12 cellular contexts compared by ENCODE assay signal in the genomic region with DNA sequence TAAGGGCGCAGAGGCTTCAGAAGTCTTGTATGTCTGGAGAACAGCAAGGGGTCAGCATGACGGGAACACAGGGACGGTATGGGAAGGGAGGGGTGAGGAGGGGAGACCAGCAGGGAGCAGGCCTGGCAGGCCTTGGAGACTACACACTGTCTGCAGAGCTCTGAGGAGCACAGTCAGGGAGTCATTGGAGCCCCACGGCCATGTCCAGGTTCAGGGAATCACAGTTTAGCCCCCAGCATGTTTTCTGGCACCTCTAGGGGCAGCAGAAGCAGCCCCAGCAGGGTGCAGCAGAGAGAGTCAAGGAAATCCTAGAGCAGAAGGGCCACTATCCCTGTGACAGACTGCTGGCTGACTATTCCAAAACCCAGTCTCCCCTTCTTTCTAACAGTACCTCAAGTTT. TPM values are rescaled to one million over a fixed set of nuclear protein-coding genes. Genes with fewer than 3 reads are reported as not detected.
A peak's percentile ranks its signal among the peaks of the same experiment; 100 is the strongest.
DNase-seq lines count a peak whose midpoint lies in the region; ATAC-seq, FAIRE-seq and TF ChIP-seq lines count a peak whose summit lies in the region.
"Had no signal": no experiment of that assay in that cellular context is flagged by ENCODE, and none has a peak within 500 bp of the region (broad histone marks: within the 10 kb centered on the region; RNA-seq: fewer than 3 reads in every experiment).

No MANE protein-coding gene starts in this region.

- peaks cover 52% of the 10 kb centered on the region for H3K27me3 Mint-ChIP-seq in dendritic cell treated with granulocyte-macrophage colony-stimulating factor and Interleukin-4, amounts not matched to agents 40 ng/mL and 50 ng/mL, for 4 days

- no peaks in the 10 kb centered on the region for H3K9me3 Mint-ChIP-seq in dendritic cell treated with granulocyte-macrophage colony-stimulating factor and Interleukin-4, amounts not matched to agents 40 ng/mL and 50 ng/mL, for 4 days

- no peaks in the 10 kb centered on the region for H3K9me3 ChIP-seq in A549
- no peaks in the 10 kb centered on the region for H3K9me3 ChIP-seq in ascending aorta
- H3K9me3 ChIP-seq: esophagus squamous epithelium had no signal

- intact Hi-C loops in dendritic cell treated with granulocyte-macrophage colony-stimulating factor and Interleukin-4, amounts not matched to agents 40 ng/mL and 50 ng/mL, for 4 days (cut with micrococcal nuclease), result no loop called here
- intact Hi-C loops in ascending aorta (cut with DNase I), result no loop called here

- no peak for TF ChIP-seq CTCF in A549 (IDR thresholded peaks at IDR 0.05)
- no peak for TF ChIP-seq CTCF in ascending aorta (IDR thresholded peaks at IDR 0.05)

- H3K4me1 Mint-ChIP-seq in dendritic cell treated with granulocyte-macrophage colony-stimulating factor and Interleukin-4, amounts not matched to agents 40 ng/mL and 50 ng/mL, for 4 days (ENCODE audit: low read depth), result peaks cover 44% of the 10 kb centered on the region

- peak overlapping the region; percentile 56 for H3K27ac Mint-ChIP-seq in dendritic cell treated with granulocyte-macrophage colony-stimulating factor and Interleukin-4, amounts not matched to agents 40 ng/mL and 50 ng/mL, for 4 days

- peak in 1 of 2 experiments; percentile 14 for DNase-seq in A549 (ENCODE audit: low read depth in 1 of 2, low spot score in 1 of 2)
- peak; percentile 30 for DNase-seq in ELF-1 (ENCODE audit: low read depth, low spot score)
- DNase-seq in NCI-H69 (lab: John Stamatoyannopoulos, UW), result peak; percentile 39
- DNase-seq in NCI-H146 (lab: John Stamatoyannopoulos, UW), result no peak
- no peak for DNase-seq in ascending aorta (ENCODE audit: low spot score in 2 of 2)
- no peak for DNase-seq in NCI-H345 (lab: John Stamatoyannopoulos, UW)
- DNase-seq: EL, esophagus squamous epithelium, NCI-H1417 had no signal

- WGBS in A549 (ENCODE audit: missing lambda C conversion rate), result 71% methylated on average over 4 of the region's 4 CpGs

- peak; percentile 46 to 79; a peak in 4 of 6 replicates for ATAC-seq in A549
- no peak for ATAC-seq in GM18517 (IDR thresholded peaks at IDR 0.05; ENCODE audit: unreplicated experiment)

- CTCF ChIA-PET in A549 (lab: Yijun Ruan, JAX), result interaction anchor here (1.3 kb wide), 1 partner anchor 25 kb away, joined by 4 read pairs; no protein-coding TSS in a partner anchor

- H3K4me1 ChIP-seq in A549, result no peaks in the 10 kb centered on the region
- peaks cover 0 to 8% of the 10 kb centered on the region in 2 donors for H3K4me1 ChIP-seq in ascending aorta

- POLR2A ChIA-PET in A549 (lab: Yijun Ruan, JAX), result no interaction called here

- TF ChIP-seq RAD21 in A549 (conservative IDR thresholded peaks at IDR 0.05 in 1 of 2, IDR thresholded peaks at IDR 0.05 in 1 of 2), result no peak

- no peak overlapping the region for H3K4me3 Mint-ChIP-seq in dendritic cell treated with granulocyte-macrophage colony-stimulating factor and Interleukin-4, amounts not matched to agents 40 ng/mL and 50 ng/mL, for 4 days

- H3K36me3 Mint-ChIP-seq in dendritic cell treated with granulocyte-macrophage colony-stimulating factor and Interleukin-4, amounts not matched to agents 40 ng/mL and 50 ng/mL, for 4 days (ENCODE audit: low read depth), result no peaks in the 10 kb centered on the region

- H3K36me3 ChIP-seq in ascending aorta, result no peaks in the 10 kb centered on the region
- H3K36me3 ChIP-seq: esophagus squamous epithelium had no signal

- H3K27ac ChIP-seq in A549 (no peak overlapping the region), ascending aorta (no peak overlapping the region)
- H3K27ac ChIP-seq: esophagus squamous epithelium had no signal

- no peak for TF ChIP-seq EP300 in A549 (IDR thresholded peaks at IDR 0.05)

- H3K4me2 ChIP-seq in A549, result no peak overlapping the region

- no peak for FAIRE-seq in A549 (lab: Jason Lieb, UNC)

- no peak overlapping the region for H3K4me3 ChIP-seq in A549
- H3K4me3 ChIP-seq in ascending aorta, result no peak overlapping the region
- H3K4me3 ChIP-seq: esophagus squamous epithelium, lung had no signal

- no peaks in the 10 kb centered on the region for H3K27me3 ChIP-seq in ascending aorta

- no peak for TF ChIP-seq POLR2A in A549 (IDR thresholded peaks at IDR 0.05; ENCODE audit: low read length)

TF ChIP-seq in A549, 52 proteins besides CTCF, POLR2A, EP300 and RAD21:
- no peak for TF ChIP-seq RFX5 (IDR thresholded peaks at IDR 0.05)
- TF ChIP-seq, protein P1, sequence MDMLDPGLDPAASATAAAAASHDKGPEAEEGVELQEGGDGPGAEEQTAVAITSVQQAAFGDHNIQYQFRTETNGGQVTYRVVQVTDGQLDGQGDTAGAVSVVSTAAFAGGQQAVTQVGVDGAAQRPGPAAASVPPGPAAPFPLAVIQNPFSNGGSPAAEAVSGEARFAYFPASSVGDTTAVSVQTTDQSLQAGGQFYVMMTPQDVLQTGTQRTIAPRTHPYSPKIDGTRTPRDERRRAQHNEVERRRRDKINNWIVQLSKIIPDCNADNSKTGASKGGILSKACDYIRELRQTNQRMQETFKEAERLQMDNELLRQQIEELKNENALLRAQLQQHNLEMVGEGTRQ (IDR thresholded peaks at IDR 0.05), result no peak
- no peak for TF ChIP-seq RCOR1 (IDR thresholded peaks at IDR 0.05; ENCODE audit: low read depth, low read length)
- TF ChIP-seq CBX2 (IDR thresholded peaks at IDR 0.05; ENCODE audit: borderline replicate concordance, low read depth), result no peak
- TF ChIP-seq ESRRA (IDR thresholded peaks at IDR 0.05; ENCODE audit: borderline replicate concordance, low read length), result no peak
- TF ChIP-seq, protein P2, sequence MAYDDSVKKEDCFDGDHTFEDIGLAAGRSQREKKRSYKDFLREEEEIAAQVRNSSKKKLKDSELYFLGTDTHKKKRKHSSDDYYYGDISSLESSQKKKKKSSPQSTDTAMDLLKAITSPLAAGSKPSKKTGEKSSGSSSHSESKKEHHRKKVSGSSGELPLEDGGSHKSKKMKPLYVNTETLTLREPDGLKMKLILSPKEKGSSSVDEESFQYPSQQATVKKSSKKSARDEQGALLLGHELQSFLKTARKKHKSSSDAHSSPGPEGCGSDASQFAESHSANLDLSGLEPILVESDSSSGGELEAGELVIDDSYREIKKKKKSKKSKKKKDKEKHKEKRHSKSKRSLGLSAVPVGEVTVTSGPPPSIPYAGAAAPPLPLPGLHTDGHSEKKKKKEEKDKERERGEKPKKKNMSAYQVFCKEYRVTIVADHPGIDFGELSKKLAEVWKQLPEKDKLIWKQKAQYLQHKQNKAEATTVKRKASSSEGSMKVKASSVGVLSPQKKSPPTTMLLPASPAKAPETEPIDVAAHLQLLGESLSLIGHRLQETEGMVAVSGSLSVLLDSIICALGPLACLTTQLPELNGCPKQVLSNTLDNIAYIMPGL (CRISPR knock-in tag; IDR thresholded peaks at IDR 0.05; ENCODE audit: borderline replicate concordance), result no peak
- TF ChIP-seq FOSB (CRISPR knock-in tag; IDR thresholded peaks at IDR 0.05), result no peak
- TF ChIP-seq SREBF2 (IDR thresholded peaks at IDR 0.05), result no peak
- no peak for TF ChIP-seq CHD4 (IDR thresholded peaks at IDR 0.05; ENCODE audit: borderline replicate concordance)
- TF ChIP-seq RARB (CRISPR knock-in tag; IDR thresholded peaks at IDR 0.05), result no peak
- TF ChIP-seq EHF (CRISPR knock-in tag; IDR thresholded peaks at IDR 0.05), result no peak
- TF ChIP-seq, protein P3, sequence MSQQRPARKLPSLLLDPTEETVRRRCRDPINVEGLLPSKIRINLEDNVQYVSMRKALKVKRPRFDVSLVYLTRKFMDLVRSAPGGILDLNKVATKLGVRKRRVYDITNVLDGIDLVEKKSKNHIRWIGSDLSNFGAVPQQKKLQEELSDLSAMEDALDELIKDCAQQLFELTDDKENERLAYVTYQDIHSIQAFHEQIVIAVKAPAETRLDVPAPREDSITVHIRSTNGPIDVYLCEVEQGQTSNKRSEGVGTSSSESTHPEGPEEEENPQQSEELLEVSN (IDR thresholded peaks at IDR 0.05; ENCODE audit: borderline replicate concordance, low read depth), result no peak
- TF ChIP-seq POLR2AphosphoS2 (conservative IDR thresholded peaks at IDR 0.05; ENCODE audit: low read length), result no peak
- TF ChIP-seq, protein P4, sequence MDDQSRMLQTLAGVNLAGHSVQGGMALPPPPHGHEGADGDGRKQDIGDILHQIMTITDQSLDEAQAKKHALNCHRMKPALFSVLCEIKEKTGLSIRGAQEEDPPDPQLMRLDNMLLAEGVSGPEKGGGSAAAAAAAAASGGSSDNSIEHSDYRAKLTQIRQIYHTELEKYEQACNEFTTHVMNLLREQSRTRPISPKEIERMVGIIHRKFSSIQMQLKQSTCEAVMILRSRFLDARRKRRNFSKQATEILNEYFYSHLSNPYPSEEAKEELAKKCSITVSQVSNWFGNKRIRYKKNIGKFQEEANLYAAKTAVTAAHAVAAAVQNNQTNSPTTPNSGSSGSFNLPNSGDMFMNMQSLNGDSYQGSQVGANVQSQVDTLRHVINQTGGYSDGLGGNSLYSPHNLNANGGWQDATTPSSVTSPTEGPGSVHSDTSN (IDR thresholded peaks at IDR 0.05), result no peak
- no peak for TF ChIP-seq CEBPB (IDR thresholded peaks at IDR 0.05)
- no peak for TF ChIP-seq JUNB (IDR thresholded peaks at IDR 0.05)
- TF ChIP-seq HOXB13 (CRISPR knock-in tag; IDR thresholded peaks at IDR 0.05; ENCODE audit: low read depth), result no peak
TF ChIP-seq in A549: peak in this region for 0.

RNA-seq across cellular contexts. Expression of a gene that starts 3.2 kb away (rescaled TPM):
- polyA plus RNA-seq in A549 (2011; rRNA removed) (0.72 and 0.91 TPM in 2 replicates), A549 (2017; fragmentation: RNase III; extraction: RNeasy Plus Mini Kit Qiagen cat#74134 plus additional on column Dnase treatment) (0.06 to 0.15 TPM (median 0.14 TPM) in 3 replicates)
- polyA plus RNA-seq in A549 (2012; cell fraction: cytosol; rRNA removed), result 0.01 TPM in 1 of 2 replicates, not detected in the other
- 0.02 TPM in 1 of 2 replicates, not detected in the other for polyA plus RNA-seq in A549 (2012; cell fraction: nucleus; rRNA removed)
- polyA minus RNA-seq in A549 (2011; rRNA and poly(A)+ RNA removed), result 0.78 and 0.95 TPM in 2 replicates
- total RNA-seq in ascending aorta, result not detected

Comparison
In these comparisons a context has a peak if more than half of its experiments do, and no peak if none do; other contexts are left out.
1. DNase-seq: peak in ELF-1 (single experiment) and NCI-H69 (single experiment); none in NCI-H146 (single experiment), ascending aorta (0 of 2) and NCI-H345 (single experiment).